In the genomic region with DNA sequence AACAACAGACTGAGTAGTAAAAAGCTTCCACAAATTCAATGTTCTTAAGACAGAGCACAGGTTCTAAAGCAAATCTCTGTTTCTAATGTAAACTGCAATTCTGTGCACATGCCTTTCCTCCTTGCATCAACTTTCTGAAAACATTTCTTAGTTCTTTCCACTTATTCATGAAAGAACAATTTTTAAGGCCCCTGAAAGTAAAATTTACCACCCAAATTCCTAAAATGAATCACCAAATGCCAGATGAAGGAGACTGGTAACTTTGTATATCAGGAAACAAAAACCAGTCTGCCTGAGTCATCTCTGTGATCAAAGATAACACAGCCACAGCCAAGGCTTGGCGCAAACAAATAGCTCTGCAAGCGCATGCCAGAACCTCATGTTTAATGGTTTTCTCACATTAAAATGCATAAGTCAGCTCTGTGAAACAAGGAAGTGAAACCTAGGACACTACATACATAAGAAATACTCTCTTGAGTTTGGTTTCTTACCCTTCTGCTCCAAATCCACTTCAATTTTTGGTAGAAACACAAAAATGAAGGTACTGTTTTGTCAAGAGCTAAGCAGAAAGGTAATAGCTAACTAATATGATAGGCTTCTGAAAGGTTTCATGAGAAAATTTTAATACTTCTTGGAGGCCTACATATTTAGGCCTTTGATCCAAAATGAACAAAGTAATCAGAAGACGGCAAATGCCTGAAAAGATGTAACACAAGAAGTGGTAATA, we compare ENCODE assay signal across 1 cellular context.
TF ChIP-seq lines count a peak whose summit lies in the region.

No MANE protein-coding gene starts in this region.

TF ChIP-seq in GM23338, 12 proteins besides CTCF, POLR2A, EP300 and RAD21 (continued from another document):
- TF ChIP-seq, protein P1, sequence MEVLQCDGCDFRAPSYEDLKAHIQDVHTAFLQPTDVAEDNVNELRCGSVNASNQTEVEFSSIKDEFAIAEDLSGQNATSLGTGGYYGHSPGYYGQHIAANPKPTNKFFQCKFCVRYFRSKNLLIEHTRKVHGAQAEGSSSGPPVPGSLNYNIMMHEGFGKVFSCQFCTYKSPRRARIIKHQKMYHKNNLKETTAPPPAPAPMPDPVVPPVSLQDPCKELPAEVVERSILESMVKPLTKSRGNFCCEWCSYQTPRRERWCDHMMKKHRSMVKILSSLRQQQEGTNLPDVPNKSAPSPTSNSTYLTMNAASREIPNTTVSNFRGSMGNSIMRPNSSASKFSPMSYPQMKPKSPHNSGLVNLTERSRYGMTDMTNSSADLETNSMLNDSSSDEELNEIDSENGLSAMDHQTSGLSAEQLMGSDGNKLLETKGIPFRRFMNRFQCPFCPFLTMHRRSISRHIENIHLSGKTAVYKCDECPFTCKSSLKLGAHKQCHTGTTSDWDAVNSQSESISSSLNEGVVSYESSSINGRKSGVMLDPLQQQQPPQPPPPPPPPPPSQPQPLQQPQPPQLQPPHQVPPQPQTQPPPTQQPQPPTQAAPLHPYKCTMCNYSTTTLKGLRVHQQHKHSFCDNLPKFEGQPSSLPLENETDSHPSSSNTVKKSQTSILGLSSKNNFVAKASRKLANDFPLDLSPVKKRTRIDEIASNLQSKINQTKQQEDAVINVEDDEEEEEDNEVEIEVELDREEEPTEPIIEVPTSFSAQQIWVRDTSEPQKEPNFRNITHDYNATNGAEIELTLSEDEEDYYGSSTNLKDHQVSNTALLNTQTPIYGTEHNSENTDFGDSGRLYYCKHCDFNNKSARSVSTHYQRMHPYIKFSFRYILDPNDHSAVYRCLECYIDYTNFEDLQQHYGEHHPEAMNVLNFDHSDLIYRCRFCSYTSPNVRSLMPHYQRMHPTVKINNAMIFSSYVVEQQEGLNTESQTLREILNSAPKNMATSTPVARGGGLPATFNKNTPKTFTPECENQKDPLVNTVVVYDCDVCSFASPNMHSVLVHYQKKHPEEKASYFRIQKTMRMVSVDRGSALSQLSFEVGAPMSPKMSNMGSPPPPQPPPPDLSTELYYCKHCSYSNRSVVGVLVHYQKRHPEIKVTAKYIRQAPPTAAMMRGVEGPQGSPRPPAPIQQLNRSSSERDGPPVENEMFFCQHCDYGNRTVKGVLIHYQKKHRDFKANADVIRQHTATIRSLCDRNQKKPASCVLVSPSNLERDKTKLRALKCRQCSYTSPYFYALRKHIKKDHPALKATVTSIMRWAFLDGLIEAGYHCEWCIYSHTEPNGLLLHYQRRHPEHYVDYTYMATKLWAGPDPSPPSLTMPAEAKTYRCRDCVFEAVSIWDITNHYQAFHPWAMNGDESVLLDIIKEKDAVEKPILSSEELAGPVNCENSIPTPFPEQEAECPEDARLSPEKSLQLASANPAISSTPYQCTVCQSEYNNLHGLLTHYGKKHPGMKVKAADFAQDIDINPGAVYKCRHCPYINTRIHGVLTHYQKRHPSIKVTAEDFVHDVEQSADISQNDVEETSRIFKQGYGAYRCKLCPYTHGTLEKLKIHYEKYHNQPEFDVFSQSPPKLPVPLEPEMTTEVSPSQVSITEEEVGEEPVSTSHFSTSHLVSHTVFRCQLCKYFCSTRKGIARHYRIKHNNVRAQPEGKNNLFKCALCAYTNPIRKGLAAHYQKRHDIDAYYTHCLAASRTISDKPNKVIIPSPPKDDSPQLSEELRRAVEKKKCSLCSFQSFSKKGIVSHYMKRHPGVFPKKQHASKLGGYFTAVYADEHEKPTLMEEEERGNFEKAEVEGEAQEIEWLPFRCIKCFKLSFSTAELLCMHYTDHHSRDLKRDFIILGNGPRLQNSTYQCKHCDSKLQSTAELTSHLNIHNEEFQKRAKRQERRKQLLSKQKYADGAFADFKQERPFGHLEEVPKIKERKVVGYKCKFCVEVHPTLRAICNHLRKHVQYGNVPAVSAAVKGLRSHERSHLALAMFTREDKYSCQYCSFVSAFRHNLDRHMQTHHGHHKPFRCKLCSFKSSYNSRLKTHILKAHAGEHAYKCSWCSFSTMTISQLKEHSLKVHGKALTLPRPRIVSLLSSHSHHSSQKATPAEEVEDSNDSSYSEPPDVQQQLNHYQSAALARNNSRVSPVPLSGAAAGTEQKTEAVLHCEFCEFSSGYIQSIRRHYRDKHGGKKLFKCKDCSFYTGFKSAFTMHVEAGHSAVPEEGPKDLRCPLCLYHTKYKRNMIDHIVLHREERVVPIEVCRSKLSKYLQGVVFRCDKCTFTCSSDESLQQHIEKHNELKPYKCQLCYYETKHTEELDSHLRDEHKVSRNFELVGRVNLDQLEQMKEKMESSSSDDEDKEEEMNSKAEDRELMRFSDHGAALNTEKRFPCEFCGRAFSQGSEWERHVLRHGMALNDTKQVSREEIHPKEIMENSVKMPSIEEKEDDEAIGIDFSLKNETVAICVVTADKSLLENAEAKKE (CRISPR knock-in tag; IDR thresholded peaks at IDR 0.05), result no peak
- TF ChIP-seq EZH2phosphoT487 (IDR thresholded peaks at IDR 0.05; ENCODE audit: unreplicated experiment) (no peak), STAT1 (IDR thresholded peaks at IDR 0.05; ENCODE audit: unreplicated experiment) (no peak), ZNF114 (CRISPR knock-in tag; IDR thresholded peaks at IDR 0.05) (no peak)
